ENCODE assay signal across 8 cellular contexts in the genomic region with DNA sequence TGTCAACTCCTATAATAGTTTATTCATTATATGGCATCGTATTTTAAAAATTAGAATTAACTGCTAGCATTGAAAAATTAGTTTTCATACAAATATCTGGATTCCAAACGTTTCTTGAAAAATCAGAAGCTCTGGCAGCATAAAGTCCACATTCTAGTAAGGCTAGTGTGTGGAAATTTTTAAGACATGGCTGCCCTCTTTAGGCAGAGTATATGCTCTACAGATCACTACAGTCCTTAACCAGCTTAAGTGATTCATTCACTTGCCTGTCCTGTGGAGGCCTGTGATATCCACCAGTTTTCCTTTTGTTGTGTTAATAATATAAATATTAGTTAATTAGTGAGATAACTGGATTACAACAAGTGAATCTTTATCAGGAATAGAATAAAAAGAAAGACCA.
DNase-seq lines count a peak whose midpoint lies in the region; ATAC-seq, FAIRE-seq and TF ChIP-seq lines count a peak whose summit lies in the region.

No MANE protein-coding gene starts in this region.

- no peak for FAIRE-seq in GM19239 (lab: Jason Lieb, UNC)

- DNase-seq in DMS53 treated with DMSO at 0.1 percent for 48 hours (lab: John Stamatoyannopoulos, UW; ENCODE audit: unreplicated experiment) (peak; percentile 25), astrocyte of the spinal cord (ENCODE audit: low read depth, low spot score) (peak; percentile 57), lower lobe of right lung (no peak), HK-2 (ENCODE audit: unreplicated experiment) (no peak), activated gamma-delta T cell (lab: John Stamatoyannopoulos, UW) (no peak), GM19239 (ENCODE audit: insufficient read length, low spot score) (no peak)

- no peaks in the 10 kb centered on the region for H3K27me3 ChIP-seq in lower lobe of right lung (ENCODE audit: low read depth)

- peak in 1 of 2 donors; percentile 58 for ATAC-seq in lower lobe of right lung
- ATAC-seq in HG03108 (IDR thresholded peaks at IDR 0.05; ENCODE audit: unreplicated experiment), result no peak

- no peaks in the 10 kb centered on the region for H3K4me1 ChIP-seq in lower lobe of right lung

- in situ Hi-C loops in astrocyte of the spinal cord (cut with HindIII; ENCODE audit: low sequenced_read_pairs), result no loop called here

- no peak overlapping the region for H3K27ac ChIP-seq in lower lobe of right lung

- intact Hi-C loops in lower lobe of right lung (cut with DNase I), result no loop called here

- no peaks in the 10 kb centered on the region for H3K9me3 ChIP-seq in lower lobe of right lung

- no peak overlapping the region for H3K4me3 ChIP-seq in astrocyte of the spinal cord (ENCODE audit: low read depth, low read length)
- H3K4me3 ChIP-seq in lower lobe of right lung, result no peak overlapping the region

- TF ChIP-seq CTCF in LNCAP (IDR thresholded peaks at IDR 0.05) (peak; percentile 51), astrocyte of the spinal cord (IDR thresholded peaks at IDR 0.05; ENCODE audit: low read depth, low read length) (peak; percentile 48), lower lobe of right lung (IDR thresholded peaks at IDR 0.05) (peak; percentile 31)

- no peaks in the 10 kb centered on the region for H3K36me3 ChIP-seq in lower lobe of right lung

Comparison
In these comparisons a context has a peak if more than half of its experiments do, and no peak if none do; other contexts are left out.
1. DNase-seq: peak in DMS53 treated with DMSO at 0.1 percent for 48 hours (single experiment) and astrocyte of the spinal cord (single experiment); none in lower lobe of right lung (single experiment), HK-2 (single experiment), activated gamma-delta T cell (single experiment) and GM19239 (single experiment).
2. Peak in every context shown above with its lines, with median percentiles within 50 percentile points of each other: CTCF ChIP-seq.